Comparison of ENCODE assay signal across 8 cellular contexts in the genomic region with DNA sequence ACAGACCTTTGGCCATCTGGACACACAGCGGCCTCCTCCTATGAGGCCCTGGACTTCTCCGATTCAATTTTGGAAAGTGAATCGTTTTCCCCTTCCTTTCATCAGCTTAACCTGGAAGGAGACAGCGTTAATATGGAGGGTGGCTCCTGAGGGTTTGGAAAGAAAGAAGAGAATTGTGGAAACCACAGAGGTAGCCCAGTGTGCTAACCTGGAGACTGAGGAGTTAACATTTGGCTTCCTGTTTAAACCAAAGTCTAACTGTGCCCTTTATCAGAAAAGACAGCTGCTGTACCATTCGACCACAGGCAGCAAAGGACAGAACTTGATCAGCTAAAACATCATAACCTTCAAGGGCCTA. TPM values are rescaled to one million over a fixed set of nuclear protein-coding genes. Genes with fewer than 3 reads are reported as not detected.
DNase-seq lines count a peak whose midpoint lies in the region; ATAC-seq and TF ChIP-seq lines count a peak whose summit lies in the region.

No MANE protein-coding gene starts in this region.

- H3K9ac ChIP-seq in fibroblast of lung (ENCODE audit: insufficient read depth, low read length) = peak overlapping the region; percentile 85

- H3K4me2 ChIP-seq in fibroblast of lung (ENCODE audit: extremely low read depth, insufficient read depth, low read length) (peak overlapping the region; percentile 93), osteoblast (ENCODE audit: insufficient read depth, low read length) (peak overlapping the region; percentile 76)

- H3K36me3 ChIP-seq in fibroblast of lung (ENCODE audit: control insufficient read depth, insufficient read depth, low read length) (no peaks in the 10 kb centered on the region), osteoblast (ENCODE audit: insufficient read depth, low read length) (no peaks in the 10 kb centered on the region)

- H3K4me3 ChIP-seq in fibroblast of lung (replicated peaks in 1 of 4; ENCODE audit: control extremely low read depth in 1 of 4, insufficient read depth in 1 of 4, low read depth in 3 of 4, low read length in 4 of 4) (peak overlapping the region; percentile 59 to 79 (median 71)), osteoblast (ENCODE audit: insufficient read depth, low read length) (peak overlapping the region; percentile 75)

- H4K20me1 ChIP-seq in fibroblast of lung (ENCODE audit: control insufficient read depth, extremely low read depth, insufficient read depth, low read length) (no peaks in the 10 kb centered on the region), osteoblast (ENCODE audit: insufficient read depth, low read length) (no peaks in the 10 kb centered on the region)

- ATAC-seq in GM18861 (IDR thresholded peaks at IDR 0.05; ENCODE audit: unreplicated experiment) (peak; percentile 24), HG03066 (IDR thresholded peaks at IDR 0.05; ENCODE audit: low read depth, unreplicated experiment) (peak; percentile 18)

- TF ChIP-seq CTCF in 22Rv1 (IDR thresholded peaks at IDR 0.05) (no peak), fibroblast of lung (conservative IDR thresholded peaks at IDR 0.05 in 1 of 2, IDR thresholded peaks at IDR 0.05 in 1 of 2; ENCODE audit: low read depth in 1 of 2, low read length in 2 of 2) (no peak), osteoblast (IDR thresholded peaks at IDR 0.05; ENCODE audit: extremely low read depth, low read depth, low read length) (no peak)

- DNase-seq in SW480 (ENCODE audit: low spot score) (peak; percentile 34), fibroblast of lung (ENCODE audit: low read depth in 2 of 2) (no peak), osteoblast (ENCODE audit: insufficient read length, low spot score, missing footprints) (no peak), mesenteric fat pad (ENCODE audit: low spot score) (no peak)
- DNase-seq in NK-92 treated with Interleukin-12 subunit alpha and Interleukin-12 subunit beta, amount 100 ng/mL, for 24 hours (lab: John Stamatoyannopoulos, UW) = no peak

- peaks cover 3% of the 10 kb centered on the region for H3K4me1 ChIP-seq in fibroblast of lung (ENCODE audit: control insufficient read depth, extremely low read depth, insufficient read depth, low read length)
- H3K4me1 ChIP-seq in osteoblast (ENCODE audit: insufficient read depth, low read length) = peaks cover 9% of the 10 kb centered on the region

- H3K27me3 ChIP-seq in fibroblast of lung (ENCODE audit: control insufficient read depth, insufficient read depth, low read length) = no peaks in the 10 kb centered on the region
- no peaks in the 10 kb centered on the region for H3K27me3 ChIP-seq in osteoblast (ENCODE audit: insufficient read depth, low read length)

- peak overlapping the region; percentile 77 for H2AFZ ChIP-seq in fibroblast of lung (ENCODE audit: low read length)
- H2AFZ ChIP-seq in osteoblast (ENCODE audit: low read length) = peak overlapping the region; percentile 64

- H3K27ac ChIP-seq in 22Rv1 = peak overlapping the region; percentile 86
- H3K27ac ChIP-seq in fibroblast of lung (ENCODE audit: insufficient read depth, low read length) = peak overlapping the region; percentile 64
- H3K27ac ChIP-seq in osteoblast (ENCODE audit: low read depth, low read length) = no peak overlapping the region

- no peaks in the 10 kb centered on the region for H3K79me2 ChIP-seq in fibroblast of lung (ENCODE audit: control insufficient read depth, insufficient read depth, low read length)
- H3K79me2 ChIP-seq in osteoblast (ENCODE audit: insufficient read depth, low read length) = peaks cover 6% of the 10 kb centered on the region

- H3K9me3 ChIP-seq in fibroblast of lung (ENCODE audit: control insufficient read depth, insufficient read depth, low read depth, low read length) (no peaks in the 10 kb centered on the region), osteoblast (ENCODE audit: low read depth, low read length) (no peaks in the 10 kb centered on the region)

RNA-seq across cellular contexts. Expression of gene IDNK, which starts 0.7 kb away (rescaled TPM):
- total RNA-seq in fibroblast of lung (5.9 and 7.8 TPM in 2 replicates), osteoblast (3.8 and 4.0 TPM in 2 replicates), mesenteric fat pad (6.1 TPM)
- polyA plus RNA-seq in fibroblast of lung = 4.5 and 7.0 TPM in 2 replicates
- polyA plus RNA-seq in fibroblast of lung (2012) = 4.6 and 7.6 TPM in 2 replicates
- polyA minus RNA-seq in fibroblast of lung (ENCODE audit: low replicate concordance) = 1.5 TPM in 1 of 2 replicates, not detected in the other
